Comparison of ENCODE assay signal across 25 cellular contexts in genomic region chr10:129932182-129932581, GRCh38. TPM values are rescaled to one million over a fixed set of nuclear protein-coding genes. Genes with fewer than 3 reads are reported as not detected.
"Had no signal": no experiment of that assay in that cellular context is flagged by ENCODE, and none has a peak within 500 bp of the region (broad histone marks: within the 10 kb centered on the region; RNA-seq: fewer than 3 reads in every experiment).

No MANE protein-coding gene starts in this region.

- H3K4me3 ChIP-seq: esophagus squamous epithelium, psoas muscle, suprapubic skin, transverse colon, vagina had no signal

- ATAC-seq: effector memory CD8-positive, alpha-beta T cell; left lobe of liver; natural killer cell treated with Interleukin-12 subunit alpha and Interleukin-12 subunit beta and Interleukin-15 and Interleukin-18, amount 100 ng/mL, for 72 hours; psoas muscle; right cardiac atrium; stimulated activated naive CD8-positive, alpha-beta T cell treated with anti-CD3 and anti-CD28 coated beads, Interleukin-15, amount 100 ng/mL, for 72 hours had no signal

- H3K36me3 ChIP-seq: esophagus squamous epithelium, suprapubic skin, transverse colon, vagina had no signal

- H3K27me3 ChIP-seq: suprapubic skin, transverse colon, vagina had no signal

- H3K9me3 ChIP-seq: esophagus squamous epithelium, psoas muscle, suprapubic skin, transverse colon, vagina had no signal

- H3K27ac Mint-ChIP-seq: effector memory CD8-positive, alpha-beta T cell; natural killer cell treated with Interleukin-12 subunit alpha and Interleukin-12 subunit beta and Interleukin-15 and Interleukin-18, amount 100 ng/mL, for 72 hours; stimulated activated naive CD8-positive, alpha-beta T cell treated with anti-CD3 and anti-CD28 coated beads, Interleukin-15, amount 100 ng/mL, for 72 hours had no signal

- H3K4me3 Mint-ChIP-seq: effector memory CD8-positive, alpha-beta T cell; natural killer cell treated with Interleukin-12 subunit alpha and Interleukin-12 subunit beta and Interleukin-15 and Interleukin-18, amount 100 ng/mL, for 72 hours; neural crest cell; stimulated activated naive CD8-positive, alpha-beta T cell treated with anti-CD3 and anti-CD28 coated beads, Interleukin-15, amount 100 ng/mL, for 72 hours had no signal

- DNase-seq: cerebellar nuclear complex; cortex of kidney; effector memory CD8-positive, alpha-beta T cell; erythroblast; esophagus squamous epithelium; foreskin melanocyte; mammary epithelial cell; mesendoderm; small intestine; stimulated activated CD4-positive, alpha-beta T cell treated with anti-CD3 and anti-CD28 coated beads, Interleukin-12 subunit alpha, Interleukin-12 subunit beta, amount 100 ng/mL, for 4 hours; stimulated activated CD4-positive, alpha-beta T cell treated with anti-CD3 and anti-CD28 coated beads, Interleukin-1b, Interleukin-23, amount 100 ng/mL, for 48 hours; stimulated activated CD4-positive, alpha-beta T cell treated with anti-CD3 and anti-CD28 coated beads, Interleukin-4, amount 100 ng/mL, for 1 hour; stimulated activated CD8-positive, alpha-beta memory T cell treated with anti-CD3 and anti-CD28 coated beads, Interleukin-4, amount 100 ng/mL, for 48 hours; stimulated activated naive CD4-positive, alpha-beta T cell; stimulated activated naive CD8-positive, alpha-beta T cell treated with anti-CD3 and anti-CD28 coated beads, Interleukin-15, amount 100 ng/mL, for 72 hours; transverse colon had no signal

- H3K9me3 Mint-ChIP-seq: effector memory CD8-positive, alpha-beta T cell; natural killer cell treated with Interleukin-12 subunit alpha and Interleukin-12 subunit beta and Interleukin-15 and Interleukin-18, amount 100 ng/mL, for 72 hours; neural crest cell; stimulated activated naive CD8-positive, alpha-beta T cell treated with anti-CD3 and anti-CD28 coated beads, Interleukin-15, amount 100 ng/mL, for 72 hours had no signal

- H3K36me3 Mint-ChIP-seq: natural killer cell treated with Interleukin-12 subunit alpha and Interleukin-12 subunit beta and Interleukin-15 and Interleukin-18, amount 100 ng/mL, for 72 hours had no signal

- H3K4me1 ChIP-seq: esophagus squamous epithelium, parathyroid adenoma, suprapubic skin, transverse colon, vagina had no signal

- H3K27ac ChIP-seq: esophagus squamous epithelium, parathyroid adenoma, psoas muscle, suprapubic skin, transverse colon, vagina had no signal

- H3K4me1 Mint-ChIP-seq: neural crest cell; stimulated activated naive CD8-positive, alpha-beta T cell treated with anti-CD3 and anti-CD28 coated beads, Interleukin-15, amount 100 ng/mL, for 72 hours had no signal

RNA-seq across cellular contexts. Expression of gene EBF3, which starts 31.9 kb away (rescaled TPM):
- total RNA-seq: left lobe of liver; natural killer cell treated with Interleukin-12 subunit alpha and Interleukin-12 subunit beta and Interleukin-15 and Interleukin-18, amount 100 ng/mL, for 72 hours had no signal
- polyA plus RNA-seq: keratinocyte, mammary epithelial cell had no signal
